8 cellular contexts compared by ENCODE assay signal in the genomic region with DNA sequence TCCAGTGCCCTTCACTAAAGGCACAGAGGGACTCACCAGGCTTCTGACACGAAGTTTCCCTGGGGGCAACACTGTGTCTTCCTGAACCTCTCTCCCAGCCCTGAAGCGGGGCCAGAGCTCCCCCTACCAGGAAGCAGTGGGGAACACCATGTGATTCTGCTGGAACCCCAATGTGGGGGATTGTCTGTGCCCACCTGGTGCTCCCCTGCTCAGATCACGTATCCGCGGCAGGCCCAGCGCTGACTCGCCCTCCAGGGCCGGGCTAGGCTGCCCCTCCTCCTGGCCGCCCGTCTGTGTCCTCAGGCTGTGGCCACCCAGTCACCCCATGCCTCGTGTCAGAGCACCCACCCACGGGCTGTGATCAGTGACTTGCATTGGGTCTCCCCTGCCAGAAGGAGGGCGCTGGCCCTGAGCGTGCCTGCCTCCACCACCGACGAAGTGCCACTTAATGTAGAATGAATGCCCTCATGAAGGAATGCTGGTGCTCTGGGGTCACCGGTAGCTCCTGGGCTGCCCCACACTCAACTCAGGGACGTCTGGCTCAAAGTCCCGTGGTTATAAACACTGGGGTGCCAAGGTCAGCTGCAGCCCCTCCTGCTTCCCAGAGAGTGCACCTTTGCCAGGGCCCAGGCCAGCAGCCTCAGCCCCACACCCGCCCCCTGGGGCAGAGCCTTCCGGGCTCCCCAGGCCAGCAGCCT. TPM values are rescaled to one million over a fixed set of nuclear protein-coding genes. Genes with fewer than 3 reads are reported as not detected.
DNase-seq lines count a peak whose midpoint lies in the region; ATAC-seq and TF ChIP-seq lines count a peak whose summit lies in the region.

No MANE protein-coding gene starts in this region.

- H3K4me3 ChIP-seq in SJSA1 (peak overlapping the region; percentile 36), fibroblast of the aortic adventitia (ENCODE audit: low read depth, low read length) (no peak overlapping the region), smooth muscle cell (no peak overlapping the region), breast epithelium (no peak overlapping the region)

- peak overlapping the region; percentile 76 for H3K4me2 ChIP-seq in smooth muscle cell

- intact Hi-C loops in breast epithelium (cut with DNase I; ENCODE audit: low total_unique reads): loop anchor here (10.0 kb wide), 1 partner anchor 181 kb away; the partner anchor contains the start of gene ADAMTSL2

- TF ChIP-seq POLR2A in breast epithelium (IDR thresholded peaks at IDR 0.05): no peak

- H3K9me3 ChIP-seq in SJSA1 (replicated peaks) (peaks cover 3% of the 10 kb centered on the region; the same call in 1 of the 2 replicates), smooth muscle cell (replicated peaks; ENCODE audit: low read depth) (no peaks in the 10 kb centered on the region), breast epithelium (no peaks in the 10 kb centered on the region)

- DNase-seq in NCI-H748 (lab: John Stamatoyannopoulos, UW; ENCODE audit: unreplicated experiment): peak; percentile 26
- no peak for DNase-seq in NCI-H748 treated with DMSO at 0.1 percent for 48 hours (lab: John Stamatoyannopoulos, UW)
- DNase-seq in SJSA1 (ENCODE audit: low read depth in 1 of 2, low spot score in 2 of 2): peak; percentile 82 to 89
- no peak for DNase-seq in fibroblast of the aortic adventitia (ENCODE audit: low read depth)
- DNase-seq in smooth muscle cell (lab: John Stamatoyannopoulos, UW; ENCODE audit: unreplicated experiment): no peak
- DNase-seq in breast epithelium (ENCODE audit: low spot score in 2 of 2): no peak

- peak overlapping the region; percentile 88 for H3K9ac ChIP-seq in smooth muscle cell (ENCODE audit: low read depth)

- H2AFZ ChIP-seq in smooth muscle cell (ENCODE audit: low read depth): no peak overlapping the region

- H3K36me3 ChIP-seq in SJSA1 (peaks cover 23% of the 10 kb centered on the region), smooth muscle cell (ENCODE audit: low read depth) (no peaks in the 10 kb centered on the region), breast epithelium (no peaks in the 10 kb centered on the region)

- ATAC-seq in HG03045 (IDR thresholded peaks at IDR 0.05; ENCODE audit: unreplicated experiment) (no peak), HG03378 (IDR thresholded peaks at IDR 0.05; ENCODE audit: unreplicated experiment) (no peak)

- H4K20me1 ChIP-seq in smooth muscle cell (ENCODE audit: low read depth): no peaks in the 10 kb centered on the region

- H3K27me3 ChIP-seq in SJSA1 (replicated peaks) (no peaks in the 10 kb centered on the region), smooth muscle cell (ENCODE audit: low read depth) (no peaks in the 10 kb centered on the region), breast epithelium (peaks cover 0 to 3% of the 10 kb centered on the region in 2 donors)

- no peaks in the 10 kb centered on the region for H3K79me2 ChIP-seq in smooth muscle cell (ENCODE audit: low read depth)

- H3K27ac ChIP-seq in SJSA1 (peak overlapping the region; percentile 98), smooth muscle cell (ENCODE audit: low read depth) (peak overlapping the region; percentile 97), breast epithelium (peak overlapping the region in 1 of 2 donors; percentile 58)

- H3F3A ChIP-seq in smooth muscle cell (ENCODE audit: low read depth): peaks cover 7% of the 10 kb centered on the region

- WGBS in smooth muscle cell (ENCODE audit: low lambda C conversion rate): 43% methylated on average over 20 of the region's 21 CpGs

- TF ChIP-seq CTCF in fibroblast of the aortic adventitia (IDR thresholded peaks at IDR 0.05; ENCODE audit: insufficient read depth, low read length): peak; percentile 22
- peak; percentile 25 for TF ChIP-seq CTCF in smooth muscle cell (IDR thresholded peaks at IDR 0.05; ENCODE audit: borderline replicate concordance, insufficient read depth, poor library complexity, severe bottlenecking)
- TF ChIP-seq CTCF in breast epithelium (IDR thresholded peaks at IDR 0.05): peak in 1 of 3 donors; percentile 10

- H3K4me1 ChIP-seq in SJSA1 (replicated peaks): peaks cover 62% of the 10 kb centered on the region
- H3K4me1 ChIP-seq in smooth muscle cell (ENCODE audit: low read depth): no peaks in the 10 kb centered on the region
- H3K4me1 ChIP-seq in breast epithelium: no peaks in the 10 kb centered on the region

RNA-seq across cellular contexts. Expression of gene SARDH, which starts 22.1 kb away (rescaled TPM):
- total RNA-seq in SJSA1 (2014; rRNA removed; shearing (Covaris generic)): 15.3 and 20.9 TPM in 2 replicates
- total RNA-seq in fibroblast of the aortic adventitia (ENCODE audit: low replicate concordance): 0.18 and 2.9 TPM in 2 replicates
- total RNA-seq in smooth muscle cell: 3.3 and 4.5 TPM in 2 replicates
- polyA plus RNA-seq in smooth muscle cell: 10.1 and 11.8 TPM in 2 replicates
- 1 to 10 TPM in 2 of 3 donors, under 1 TPM in 1; 0.16 to 2.0 (median 1.0) TPM for total RNA-seq in breast epithelium

Comparison
In these comparisons a context has a peak if more than half of its experiments do, and no peak if none do; other contexts are left out.
1. DNase-seq: peak in NCI-H748 (single experiment) and SJSA1 (2 of 2); none in NCI-H748 treated with DMSO at 0.1 percent for 48 hours (single experiment), fibroblast of the aortic adventitia (single experiment), smooth muscle cell (single experiment) and breast epithelium (0 of 2).